ENCODE assay signal across 9 cellular contexts in the genomic region with DNA sequence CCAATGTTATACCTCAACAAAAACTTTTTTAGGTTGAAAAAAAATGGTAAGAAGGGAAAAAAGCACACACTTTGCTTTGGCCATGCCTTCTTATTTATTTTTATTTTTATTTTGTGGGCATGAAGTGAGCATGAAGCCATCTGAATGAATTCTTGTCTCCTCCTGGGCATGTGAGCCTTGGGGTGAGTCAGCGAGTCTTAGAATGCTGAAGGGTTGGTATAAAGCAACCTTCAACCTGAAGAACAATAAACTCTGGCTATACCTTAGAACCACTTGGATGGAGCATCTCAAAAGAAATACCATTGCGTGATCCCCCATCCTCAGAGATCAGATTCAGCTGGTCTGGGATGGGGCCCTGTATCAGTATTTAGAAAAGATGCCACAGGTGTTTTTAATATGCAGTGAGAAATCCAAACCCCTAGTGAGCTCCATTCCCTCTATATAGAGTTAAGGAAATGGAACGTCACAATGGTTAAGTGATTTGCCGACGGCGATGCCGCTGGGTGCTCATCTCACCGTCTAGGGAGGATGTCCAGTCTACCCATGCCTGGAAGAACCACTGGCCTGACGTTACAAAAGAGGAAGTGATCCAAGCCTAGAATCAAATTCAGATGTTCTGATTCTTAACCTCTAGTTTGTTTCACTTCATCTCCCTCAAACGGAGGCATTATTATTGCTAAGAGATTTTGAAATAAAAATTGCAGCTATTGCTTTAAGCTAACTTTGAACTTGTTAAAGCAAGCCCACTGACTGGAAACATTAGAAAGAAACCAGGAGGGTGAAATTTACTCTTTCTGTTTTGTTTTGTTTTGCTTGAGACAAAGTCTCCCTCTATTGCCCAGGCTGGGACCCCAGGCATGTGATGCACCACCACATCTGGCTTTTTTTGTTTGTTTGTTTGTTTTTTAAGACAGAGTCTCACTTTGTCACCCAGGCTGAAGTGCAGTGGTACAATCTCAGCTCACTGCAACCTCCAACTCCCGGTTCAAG.
DNase-seq lines count a peak whose midpoint lies in the region; ATAC-seq, FAIRE-seq and TF ChIP-seq lines count a peak whose summit lies in the region.
"Had no signal": no experiment of that assay in that cellular context is flagged by ENCODE, and none has a peak within 500 bp of the region (broad histone marks: within the 10 kb centered on the region; RNA-seq: fewer than 3 reads in every experiment).

No MANE protein-coding gene starts in this region.

- H3K9ac ChIP-seq in neural progenitor cell = no peak overlapping the region

- H3K27ac ChIP-seq in tibial nerve = no peak overlapping the region
- H3K27ac ChIP-seq in neural progenitor cell = no peak overlapping the region

- peaks cover 10% of the 10 kb centered on the region for H3K4me1 Mint-ChIP-seq in neural progenitor cell
- H3K4me1 Mint-ChIP-seq: stimulated activated effector memory CD8-positive, alpha-beta T cell treated with anti-CD3 and anti-CD28 coated beads, Interleukin-12 subunit alpha, Interleukin-12 subunit beta, amount 100 ng/mL, for 72 hours had no signal

- peak; percentile 95 for FAIRE-seq in GM12892 (lab: Jason Lieb, UNC)

- H3K79me2 ChIP-seq in neural progenitor cell (ENCODE audit: low read depth) = no peaks in the 10 kb centered on the region

- WGBS in tibial nerve, 2 donors = 73 to 81% methylated on average over 11 of the region's 11 CpGs

- no peaks in the 10 kb centered on the region for H3K4me1 ChIP-seq in tibial nerve
- H3K4me1 ChIP-seq in neural progenitor cell = peaks cover 17% of the 10 kb centered on the region

- H2AFZ ChIP-seq in neural progenitor cell (replicated peaks) = no peak overlapping the region

- H3K27me3 ChIP-seq in tibial nerve (no peaks in the 10 kb centered on the region), neural progenitor cell (no peaks in the 10 kb centered on the region)

- no peak for TF ChIP-seq CTCF in tibial nerve (IDR thresholded peaks at IDR 0.05)
- no peak for TF ChIP-seq CTCF in neural progenitor cell (IDR thresholded peaks at IDR 0.05)

- no peak overlapping the region for H3K4me3 Mint-ChIP-seq in neural progenitor cell
- H3K4me3 Mint-ChIP-seq: stimulated activated effector memory CD8-positive, alpha-beta T cell treated with anti-CD3 and anti-CD28 coated beads, Interleukin-12 subunit alpha, Interleukin-12 subunit beta, amount 100 ng/mL, for 72 hours had no signal

- H4K20me1 ChIP-seq in neural progenitor cell (ENCODE audit: low read depth) = no peaks in the 10 kb centered on the region

- no peak for DNase-seq in GM12892 (ENCODE audit: insufficient read length)
- peak; percentile 50 for DNase-seq in globus pallidus (ENCODE audit: low spot score)
- no peak for DNase-seq in NCI-H128 (lab: John Stamatoyannopoulos, UW; ENCODE audit: unreplicated experiment)
- DNase-seq in glomerular visceral epithelial cell (ENCODE audit: extremely low spot score) = no peak
- no peak for DNase-seq in tibial nerve (ENCODE audit: low spot score in 2 of 2)
- DNase-seq in neural progenitor cell (ENCODE audit: low spot score) = no peak

- no peak overlapping the region for H3K4me2 ChIP-seq in neural progenitor cell

- H3K36me3 ChIP-seq in tibial nerve = no peaks in the 10 kb centered on the region
- no peaks in the 10 kb centered on the region for H3K36me3 ChIP-seq in neural progenitor cell

- peaks cover 0 to 12% (median 0%) of the 10 kb centered on the region in 4 donors for H3K9me3 ChIP-seq in tibial nerve
- no peaks in the 10 kb centered on the region for H3K9me3 ChIP-seq in neural progenitor cell (ENCODE audit: low read depth)

- no peak for TF ChIP-seq EP300 in tibial nerve (IDR thresholded peaks at IDR 0.05)

- no peaks in the 10 kb centered on the region for H3K27me3 Mint-ChIP-seq in neural progenitor cell (ENCODE audit: insufficient read depth, low read depth)

- H3K4me3 ChIP-seq in tibial nerve (no peak overlapping the region), neural progenitor cell (no peak overlapping the region)

- TF ChIP-seq POLR2A in GM12892 (IDR thresholded peaks at IDR 0.05; ENCODE audit: low read depth, low read length) (no peak), tibial nerve (IDR thresholded peaks at IDR 0.05) (no peak)

- peak; percentile 68 for ATAC-seq in GM21447 (IDR thresholded peaks at IDR 0.05; ENCODE audit: unreplicated experiment)
- ATAC-seq in HG03439 (IDR thresholded peaks at IDR 0.05; ENCODE audit: unreplicated experiment) = peak; percentile 62
- ATAC-seq: stimulated activated effector memory CD8-positive, alpha-beta T cell treated with anti-CD3 and anti-CD28 coated beads, Interleukin-12 subunit alpha, Interleukin-12 subunit beta, amount 100 ng/mL, for 72 hours had no signal

- no peak overlapping the region for H3K27ac Mint-ChIP-seq in neural progenitor cell
- H3K27ac Mint-ChIP-seq: stimulated activated effector memory CD8-positive, alpha-beta T cell treated with anti-CD3 and anti-CD28 coated beads, Interleukin-12 subunit alpha, Interleukin-12 subunit beta, amount 100 ng/mL, for 72 hours had no signal

- no peaks in the 10 kb centered on the region for H3F3A ChIP-seq in neural progenitor cell (ENCODE audit: low read depth)

- no peaks in the 10 kb centered on the region for H3K36me3 Mint-ChIP-seq in neural progenitor cell
- H3K36me3 Mint-ChIP-seq: stimulated activated effector memory CD8-positive, alpha-beta T cell treated with anti-CD3 and anti-CD28 coated beads, Interleukin-12 subunit alpha, Interleukin-12 subunit beta, amount 100 ng/mL, for 72 hours had no signal

- peaks cover under 1% of the 10 kb centered on the region for H3K9me3 Mint-ChIP-seq in neural progenitor cell
